29 cellular contexts compared by ENCODE assay signal in the genomic region with DNA sequence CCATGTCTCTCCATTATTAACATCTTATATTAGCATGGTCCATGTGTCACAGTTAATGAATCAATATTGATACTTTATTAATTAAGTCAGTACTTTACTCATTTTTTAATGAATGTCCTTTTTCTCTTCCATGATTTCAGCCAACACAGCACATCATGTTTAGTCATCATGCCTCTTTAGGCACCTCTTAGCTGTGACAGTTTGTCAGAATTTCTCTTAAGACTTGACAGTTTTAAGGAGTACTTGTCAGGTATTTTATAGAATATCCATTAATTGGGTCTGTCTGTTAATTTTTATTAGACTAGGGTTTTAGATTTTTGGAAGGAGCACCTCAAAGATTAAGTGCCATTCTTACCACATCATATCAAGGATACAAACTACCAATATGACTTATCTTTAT.
DNase-seq lines count a peak whose midpoint lies in the region; TF ChIP-seq lines count a peak whose summit lies in the region.
"Had no signal": no experiment of that assay in that cellular context is flagged by ENCODE, and none has a peak within 500 bp of the region (broad histone marks: within the 10 kb centered on the region; RNA-seq: fewer than 3 reads in every experiment).

No MANE protein-coding gene starts in this region.

- no peaks in the 10 kb centered on the region for H3K36me3 ChIP-seq in neural cell (ENCODE audit: insufficient read depth, low read length)
- H3K36me3 ChIP-seq: BE2C; BLaER1; BLaER1 treated with 17β-estradiol and CSF1 and Interleukin-3, amounts not matched to agents 10 nM and 100 nM had no signal

- no peak overlapping the region for H3K9ac ChIP-seq in neural cell (ENCODE audit: low read length)
- H3K9ac ChIP-seq: BLaER1; BLaER1 treated with 17β-estradiol and CSF1 and Interleukin-3, amounts not matched to agents 10 nM and 100 nM had no signal

- no peaks in the 10 kb centered on the region for H4K20me1 ChIP-seq in neural cell (ENCODE audit: insufficient read depth)
- H4K20me1 ChIP-seq: BLaER1; BLaER1 treated with 17β-estradiol and CSF1 and Interleukin-3, amounts not matched to agents 10 nM and 100 nM had no signal

- H3K9me3 ChIP-seq in neural cell (ENCODE audit: low read length): peaks cover 3% of the 10 kb centered on the region
- H3K9me3 ChIP-seq: A549; BE2C; BLaER1; BLaER1 treated with 17β-estradiol and CSF1 and Interleukin-3, amounts not matched to agents 10 nM and 100 nM; Caco-2 had no signal

- H3K4me2 ChIP-seq in neural cell (ENCODE audit: low read length): no peak overlapping the region
- H3K4me2 ChIP-seq: A549; BLaER1; BLaER1 treated with 17β-estradiol and CSF1 and Interleukin-3, amounts not matched to agents 10 nM and 100 nM had no signal

- no peaks in the 10 kb centered on the region for H3K79me2 ChIP-seq in neural cell (replicated peaks; ENCODE audit: insufficient read depth, low read length)

- H3F3A ChIP-seq in neural cell (ENCODE audit: insufficient read depth, low read length, poor library complexity, severe bottlenecking): no peaks in the 10 kb centered on the region

- H3K9me2 ChIP-seq in neural cell (ENCODE audit: insufficient read depth, low read length): no peaks in the 10 kb centered on the region

- no peak overlapping the region for H2AFZ ChIP-seq in neural cell (ENCODE audit: low read depth, low read length)

- no peak overlapping the region for H3K27ac ChIP-seq in neural cell (ENCODE audit: low read length)
- H3K27ac ChIP-seq: 22Rv1; A549; BLaER1; BLaER1 treated with 17β-estradiol and CSF1 and Interleukin-3, amounts not matched to agents 10 nM and 100 nM; C4-2B had no signal

- TF ChIP-seq CTCF in neural cell (IDR thresholded peaks at IDR 0.05; ENCODE audit: poor library complexity, severe bottlenecking): no peak

- no peak for TF ChIP-seq RAD21 in neural cell (conservative IDR thresholded peaks at IDR 0.05)

- H3K27me3 ChIP-seq in neural cell (ENCODE audit: insufficient read depth, low read depth, low read length): no peaks in the 10 kb centered on the region
- H3K27me3 ChIP-seq: BE2C; BLaER1; BLaER1 treated with 17β-estradiol and CSF1 and Interleukin-3, amounts not matched to agents 10 nM and 100 nM had no signal

- DNase-seq in putamen (ENCODE audit: low spot score): peak; percentile 5
- DNase-seq in cerebellar cortex (ENCODE audit: low spot score): no peak
- no peak for DNase-seq in activated gamma-delta T cell treated with Interleukin-2 at 50 U/mL for 16 hours
- DNase-seq: 8988T; ACHN; AML-193; BE2C; C1 segment of cervical spinal cord; Caco-2; Calu3; CD4-positive, alpha-beta memory T cell; CD4-positive, alpha-beta T cell; CD4-positive, CD25-positive, alpha-beta regulatory T cell; CD8-positive, alpha-beta memory T cell; CD8-positive, alpha-beta T cell; COR-L47; DMS 273 treated with DMSO at 0.1 percent for 48 hours; DMS153; DMS53; DMS79; DMS79 treated with DMSO at 0.1 percent for 48 hours; DND-41; EL had no signal

- TF ChIP-seq EP300 in neural cell (conservative IDR thresholded peaks at IDR 0.05; ENCODE audit: poor library complexity, severe bottlenecking): peak; percentile 95

- no peak overlapping the region for H3K4me3 ChIP-seq in neural cell (ENCODE audit: low read length)
- H3K4me3 ChIP-seq: A549; BLaER1; BLaER1 treated with 17β-estradiol and CSF1 and Interleukin-3, amounts not matched to agents 10 nM and 100 nM had no signal

TF ChIP-seq in neural cell, 6 proteins besides CTCF, POLR2A, EP300 and RAD21:
- TF ChIP-seq POLR2AphosphoS5 (IDR thresholded peaks at IDR 0.05) (peak; percentile 68), SMC3 (conservative IDR thresholded peaks at IDR 0.05; ENCODE audit: poor library complexity) (no peak), MXI1 (conservative IDR thresholded peaks at IDR 0.05; ENCODE audit: poor library complexity, severe bottlenecking) (no peak)
